ENCODE assay signal across 2 cellular contexts in genomic region chr5:25418319-25418859, GRCh38.
TF ChIP-seq lines count a peak whose summit lies in the region.

No MANE protein-coding gene starts in this region.

TF ChIP-seq in GM23338, 12 proteins besides CTCF, POLR2A, EP300 and RAD21:
- TF ChIP-seq ETS1 (IDR thresholded peaks at IDR 0.05) (no peak), ZNF114 (CRISPR knock-in tag; IDR thresholded peaks at IDR 0.05) (no peak), ZNF462 (CRISPR knock-in tag; IDR thresholded peaks at IDR 0.05) (no peak), POLR2AphosphoS5 (IDR thresholded peaks at IDR 0.05; ENCODE audit: low read depth) (peak; percentile 68), JUNB (IDR thresholded peaks at IDR 0.05; ENCODE audit: unreplicated experiment) (no peak)

TF ChIP-seq in H1, 55 proteins besides CTCF, POLR2A, EP300 and RAD21:
- peak; percentile 84 for TF ChIP-seq POLR2AphosphoS5 (IDR thresholded peaks at IDR 0.05; ENCODE audit: low read depth, low read length)
- no peak for TF ChIP-seq TCF12 (IDR thresholded peaks at IDR 0.05; ENCODE audit: low read depth, low read length)
